In the genomic region with DNA sequence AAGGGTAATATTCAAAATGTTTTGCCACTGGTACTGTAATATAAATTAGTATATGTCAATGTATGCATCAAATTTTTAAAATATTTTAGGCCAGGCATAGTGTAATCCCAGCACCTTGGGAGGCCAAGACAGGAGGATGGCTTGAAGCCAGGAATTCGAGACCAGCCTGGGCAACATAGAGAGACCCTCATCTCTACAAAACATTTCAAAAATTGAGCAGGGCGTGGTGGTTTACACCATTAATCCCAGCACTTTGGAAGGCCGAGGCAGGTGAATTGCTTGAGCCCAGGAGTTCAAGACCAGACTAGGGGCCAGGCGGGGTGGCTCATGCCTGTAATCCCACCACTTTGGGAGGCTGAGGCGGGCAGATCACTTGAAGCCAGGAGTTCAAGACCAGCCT, we compare ENCODE assay signal across 27 cellular contexts. TPM values are rescaled to one million over a fixed set of nuclear protein-coding genes. Genes with fewer than 3 reads are reported as not detected.
DNase-seq lines count a peak whose midpoint lies in the region; ATAC-seq and TF ChIP-seq lines count a peak whose summit lies in the region.
"Had no signal": no experiment of that assay in that cellular context is flagged by ENCODE, and none has a peak within 500 bp of the region (broad histone marks: within the 10 kb centered on the region; RNA-seq: fewer than 3 reads in every experiment).

No MANE protein-coding gene starts in this region.

- no peaks in the 10 kb centered on the region for H3K4me1 Mint-ChIP-seq in activated CD4-positive, alpha-beta memory T cell treated with anti-CD3 and anti-CD28 coated beads for 36 hours (ENCODE audit: low read depth)
- H3K4me1 Mint-ChIP-seq in type B pancreatic cell (ENCODE audit: unreplicated experiment): peaks cover 11% of the 10 kb centered on the region

- no peak overlapping the region for H3K27ac Mint-ChIP-seq in activated CD4-positive, alpha-beta memory T cell treated with anti-CD3 and anti-CD28 coated beads for 36 hours
- no peak overlapping the region for H3K27ac Mint-ChIP-seq in type B pancreatic cell
- H3K27ac Mint-ChIP-seq: activated CD4-positive, alpha-beta memory T cell treated with anti-CD3 and anti-CD28 coated beads, Interleukin-2, amount 10 ng/mL, durations not matched to agents 7 days and 5 days; activated naive CD4-positive, alpha-beta T cell treated with anti-CD3 and anti-CD28 coated beads for 36 hours; activated T-helper 1 cell treated with anti-CD3 and anti-CD28 coated beads, Interleukin-12 subunit alpha, Interleukin-12 subunit beta, Interleukin-2, Interleukin-4 antibody, amounts not matched to agents 30 ng/mL and 10 ng/mL and 1 ng/mL, durations not matched to agents 14 hours and 24 hours and 36 hours; stimulated activated naive CD8-positive, alpha-beta T cell treated with anti-CD3 and anti-CD28 coated beads, Interleukin-15, Interleukin-2, amounts not matched to agents 100 ng/mL and 50 ng/mL, for 24 hours had no signal

- H3K4me3 ChIP-seq in adipocyte (ENCODE audit: low read length): peak overlapping the region; percentile 44
- no peak overlapping the region for H3K4me3 ChIP-seq in lower lobe of right lung
- no peak overlapping the region for H3K4me3 ChIP-seq in skeletal muscle tissue (ENCODE audit: low read length in 3 of 3)
- H3K4me3 ChIP-seq: adrenal gland, BLaER1, GM12878, thyroid gland had no signal

- H3K36me3 Mint-ChIP-seq in activated CD4-positive, alpha-beta memory T cell treated with anti-CD3 and anti-CD28 coated beads for 36 hours: peaks cover 5% of the 10 kb centered on the region
- no peaks in the 10 kb centered on the region for H3K36me3 Mint-ChIP-seq in type B pancreatic cell

- peak overlapping the region; percentile 63 for H3K27ac ChIP-seq in C4-2B
- H3K27ac ChIP-seq in lower lobe of right lung: peak overlapping the region; percentile 33
- peak overlapping the region; percentile 62 for H3K27ac ChIP-seq in skeletal muscle tissue (ENCODE audit: low read depth, low read length)
- H3K27ac ChIP-seq: BLaER1 had no signal

- H3K36me3 ChIP-seq in adipocyte (ENCODE audit: control insufficient read depth, insufficient read depth, low read length, severe bottlenecking) (peaks cover 7% of the 10 kb centered on the region), lower lobe of right lung (peaks cover 9% of the 10 kb centered on the region), skeletal muscle tissue (ENCODE audit: control insufficient read depth in 3 of 3, insufficient read depth in 3 of 3, low read length in 3 of 3) (peaks cover 6 to 11% (median 8%) of the 10 kb centered on the region in 3 donors)

- CTCF ChIA-PET in activated CD4-positive, alpha-beta memory T cell treated with anti-CD3 and anti-CD28 coated beads for 36 hours (lab: Charles Lee): interaction anchor here (1.0 to 4.7 kb wide), 2 partner anchors 57 to 81 kb away, joined by 3 to 78 read pairs; no protein-coding TSS in a partner anchor

- H3K9ac ChIP-seq in adipocyte (ENCODE audit: low read length) (peak overlapping the region; percentile 71), skeletal muscle tissue (ENCODE audit: low read depth in 1 of 3, low read length in 3 of 3) (no peak overlapping the region)
- H3K9ac ChIP-seq: BLaER1 had no signal

- peaks cover 29% of the 10 kb centered on the region for H3K4me1 ChIP-seq in adipocyte (ENCODE audit: control insufficient read depth, insufficient read depth, low read length)
- peaks cover 22% of the 10 kb centered on the region for H3K4me1 ChIP-seq in lower lobe of right lung
- H3K4me1 ChIP-seq in skeletal muscle tissue (ENCODE audit: control insufficient read depth in 3 of 3, insufficient read depth in 3 of 3, low read length in 3 of 3): peaks cover 9 to 14% (median 12%) of the 10 kb centered on the region in 3 donors

- H3K27me3 ChIP-seq in adipocyte (replicated peaks; ENCODE audit: control insufficient read depth, insufficient read depth, low read length) (no peaks in the 10 kb centered on the region), lower lobe of right lung (ENCODE audit: low read depth) (no peaks in the 10 kb centered on the region), skeletal muscle tissue (ENCODE audit: control insufficient read depth in 3 of 3, insufficient read depth in 3 of 3, low read length in 3 of 3) (no peaks in the 10 kb centered on the region)
- H3K27me3 ChIP-seq: adrenal gland, BLaER1, thyroid gland had no signal

- H3K4me3 Mint-ChIP-seq in activated CD4-positive, alpha-beta memory T cell treated with anti-CD3 and anti-CD28 coated beads for 36 hours: no peak overlapping the region
- no peak overlapping the region for H3K4me3 Mint-ChIP-seq in type B pancreatic cell
- H3K4me3 Mint-ChIP-seq: activated CD4-positive, alpha-beta memory T cell treated with anti-CD3 and anti-CD28 coated beads, Interleukin-2, amount 10 ng/mL, durations not matched to agents 7 days and 5 days; activated naive CD4-positive, alpha-beta T cell treated with anti-CD3 and anti-CD28 coated beads for 36 hours; activated T-helper 1 cell treated with anti-CD3 and anti-CD28 coated beads, Interleukin-12 subunit alpha, Interleukin-12 subunit beta, Interleukin-2, Interleukin-4 antibody, amounts not matched to agents 30 ng/mL and 10 ng/mL and 1 ng/mL, durations not matched to agents 14 hours and 24 hours and 36 hours; central memory CD8-positive, alpha-beta T cell; stimulated activated naive CD8-positive, alpha-beta T cell treated with anti-CD3 and anti-CD28 coated beads, Interleukin-15, Interleukin-2, amounts not matched to agents 100 ng/mL and 50 ng/mL, for 24 hours had no signal

- ATAC-seq in lower lobe of right lung (no peak), Right ventricle myocardium superior (ENCODE audit: poor library complexity) (no peak)
- ATAC-seq: GM12878 had no signal

- TF ChIP-seq CTCF in C4-2B (conservative IDR thresholded peaks at IDR 0.05) (no peak), lower lobe of right lung (IDR thresholded peaks at IDR 0.05) (no peak), type B pancreatic cell (conservative IDR thresholded peaks at IDR 0.05) (no peak)

- no peaks in the 10 kb centered on the region for H3K9me3 Mint-ChIP-seq in activated CD4-positive, alpha-beta memory T cell treated with anti-CD3 and anti-CD28 coated beads for 36 hours
- H3K9me3 Mint-ChIP-seq in type B pancreatic cell: no peaks in the 10 kb centered on the region
- H3K9me3 Mint-ChIP-seq: activated CD4-positive, alpha-beta memory T cell treated with anti-CD3 and anti-CD28 coated beads, Interleukin-2, amount 10 ng/mL, durations not matched to agents 7 days and 5 days; activated naive CD4-positive, alpha-beta T cell treated with anti-CD3 and anti-CD28 coated beads for 36 hours; activated T-helper 1 cell treated with anti-CD3 and anti-CD28 coated beads, Interleukin-12 subunit alpha, Interleukin-12 subunit beta, Interleukin-2, Interleukin-4 antibody, amounts not matched to agents 30 ng/mL and 10 ng/mL and 1 ng/mL, durations not matched to agents 14 hours and 24 hours and 36 hours; central memory CD8-positive, alpha-beta T cell; stimulated activated naive CD8-positive, alpha-beta T cell treated with anti-CD3 and anti-CD28 coated beads, Interleukin-15, Interleukin-2, amounts not matched to agents 100 ng/mL and 50 ng/mL, for 24 hours had no signal

- intact Hi-C loops in lower lobe of right lung (cut with DNase I) (loop anchor here (10.0 kb wide), 1 partner anchor 74 kb away; no protein-coding TSS in a partner anchor), Right ventricle myocardium superior (cut with DNase I) (no loop called here)
- intact Hi-C loops in activated CD4-positive, alpha-beta memory T cell treated with anti-CD3 and anti-CD28 coated beads for 36 hours (cut with micrococcal nuclease): no loop called here

- no peaks in the 10 kb centered on the region for H3K9me3 ChIP-seq in adipocyte (ENCODE audit: control insufficient read depth, low read length)
- H3K9me3 ChIP-seq in lower lobe of right lung: no peaks in the 10 kb centered on the region
- H3K9me3 ChIP-seq in skeletal muscle tissue (ENCODE audit: control insufficient read depth in 3 of 3, low read length in 3 of 3): no peaks in the 10 kb centered on the region
- H3K9me3 ChIP-seq: adrenal gland, BLaER1, thyroid gland had no signal

- no peak for DNase-seq in adipocyte (ENCODE audit: low read depth)
- no peak for DNase-seq in lower lobe of right lung
- DNase-seq in NOMO-1 treated with DMSO at 0.1 percent for 48 hours (lab: John Stamatoyannopoulos, UW; ENCODE audit: unreplicated experiment): no peak
- no peak for DNase-seq in activated CD4-positive, alpha-beta memory T cell treated with anti-CD3 and anti-CD28 coated beads for 36 hours
- DNase-seq in type B pancreatic cell (ENCODE audit: extremely low spot score, unreplicated experiment): no peak
- no peak for DNase-seq in Right ventricle myocardium superior
- DNase-seq: activated CD4-positive, alpha-beta memory T cell treated with anti-CD3 and anti-CD28 coated beads, Interleukin-2, amount 10 ng/mL, durations not matched to agents 7 days and 5 days; activated CD4-positive, CD25-positive, alpha-beta regulatory T cell treated with anti-CD3 and anti-CD28 coated beads, Interleukin-2, amount 50 U/mL, for 72 hours; activated CD8-positive, alpha-beta memory T cell treated with anti-CD3 and anti-CD28 coated beads, Interleukin-2, amount 50 U/mL, for 4 hours; activated naive CD4-positive, alpha-beta T cell treated with anti-CD3 and anti-CD28 coated beads for 36 hours; DMS153; hippocampal formation; Kasumi-1; NCI-H1436 treated with DMSO at 0.1 percent for 48 hours; posterior cingulate gyrus; SHP77 treated with DMSO at 0.1 percent for 48 hours; small intestine; T-helper 2 cell; thyroid gland had no signal

- H3K27me3 Mint-ChIP-seq in activated CD4-positive, alpha-beta memory T cell treated with anti-CD3 and anti-CD28 coated beads for 36 hours: no peaks in the 10 kb centered on the region
- no peaks in the 10 kb centered on the region for H3K27me3 Mint-ChIP-seq in type B pancreatic cell
- H3K27me3 Mint-ChIP-seq: activated CD4-positive, alpha-beta memory T cell treated with anti-CD3 and anti-CD28 coated beads, Interleukin-2, amount 10 ng/mL, durations not matched to agents 7 days and 5 days; central memory CD8-positive, alpha-beta T cell; stimulated activated naive CD8-positive, alpha-beta T cell treated with anti-CD3 and anti-CD28 coated beads, Interleukin-15, Interleukin-2, amounts not matched to agents 100 ng/mL and 50 ng/mL, for 24 hours had no signal

- POLR2A ChIA-PET in activated CD4-positive, alpha-beta memory T cell treated with anti-CD3 and anti-CD28 coated beads for 36 hours (lab: Charles Lee): no interaction called here

RNA-seq across cellular contexts. Expression of a gene that starts 14.1 kb away (rescaled TPM):
- total RNA-seq in lower lobe of right lung (69.1 TPM), skeletal muscle tissue (28.2 TPM), type B pancreatic cell (ENCODE audit: low replicate concordance) (83.4 and 105 TPM in 2 replicates), Right ventricle myocardium superior (38.4 TPM)
- total RNA-seq in activated CD4-positive, alpha-beta memory T cell treated with anti-CD3 and anti-CD28 coated beads for 36 hours: 10 to 100 TPM; 52.6 to 59.3 TPM

RNA-seq across cellular contexts. Expression of a gene that starts 14.5 kb away (rescaled TPM):
- total RNA-seq in lower lobe of right lung (13.2 TPM), skeletal muscle tissue (5.7 TPM), type B pancreatic cell (ENCODE audit: low replicate concordance) (24.2 and 38.4 TPM in 2 replicates), Right ventricle myocardium superior (13.9 TPM)
- 10 to 100 TPM; 11.4 to 12.3 TPM for total RNA-seq in activated CD4-positive, alpha-beta memory T cell treated with anti-CD3 and anti-CD28 coated beads for 36 hours

RNA-seq across cellular contexts. Expression of a gene that starts 28.0 kb away (rescaled TPM):
- 120 TPM for total RNA-seq in lower lobe of right lung
- 24.5 TPM for total RNA-seq in skeletal muscle tissue
- total RNA-seq in activated CD4-positive, alpha-beta memory T cell treated with anti-CD3 and anti-CD28 coated beads for 36 hours: 100 to 1,000 TPM; 202 to 205 TPM
- total RNA-seq in type B pancreatic cell (ENCODE audit: low replicate concordance): 91.4 and 137 TPM in 2 replicates
- 7.0 TPM for total RNA-seq in Right ventricle myocardium superior

RNA-seq across cellular contexts. Expression of a gene that starts 43.4 kb away (rescaled TPM):
- total RNA-seq in lower lobe of right lung (45.0 TPM), skeletal muscle tissue (13.6 TPM), type B pancreatic cell (ENCODE audit: low replicate concordance) (56.8 and 70.8 TPM in 2 replicates), Right ventricle myocardium superior (10.1 TPM)
- 10 to 100 TPM; 78.8 to 84.4 TPM for total RNA-seq in activated CD4-positive, alpha-beta memory T cell treated with anti-CD3 and anti-CD28 coated beads for 36 hours
